28 cellular contexts compared by ENCODE assay signal in the genomic region with DNA sequence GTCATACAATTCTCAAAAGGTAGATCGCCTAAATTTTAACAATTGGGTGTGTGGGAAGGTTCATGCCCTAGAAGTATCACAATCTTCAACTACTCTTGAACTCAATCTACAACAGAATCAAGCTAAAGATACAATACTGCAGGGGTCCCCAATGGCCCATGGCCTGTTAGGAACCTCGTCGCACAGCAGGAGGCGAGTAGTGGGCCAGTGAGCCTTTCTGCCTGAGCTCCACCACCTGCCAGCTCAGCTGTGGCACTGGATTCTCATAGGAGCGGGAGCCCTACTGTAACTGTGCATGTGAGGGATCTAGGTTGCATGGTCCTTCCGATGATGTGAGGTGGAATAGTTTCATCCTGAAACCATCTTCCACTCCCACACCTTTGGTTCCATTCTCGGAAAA.
"Had no signal": no experiment of that assay in that cellular context is flagged by ENCODE, and none has a peak within 500 bp of the region (broad histone marks: within the 10 kb centered on the region; RNA-seq: fewer than 3 reads in every experiment).

No MANE protein-coding gene starts in this region.

- H3K9me3 ChIP-seq: ascending aorta, body of pancreas, Peyer's patch, SJSA1 had no signal

- H3K27ac ChIP-seq: ascending aorta, body of pancreas, Peyer's patch, RWPE1, SJSA1 had no signal

- H3K27me3 Mint-ChIP-seq: activated CD4-positive, alpha-beta T cell treated with anti-CD3 and anti-CD28 coated beads, Interleukin-2, amount 10 ng/mL, durations not matched to agents 24 days and 14 days; activated CD8-positive, alpha-beta memory T cell treated with anti-CD3 and anti-CD28 coated beads, Interleukin-2, amount 10 ng/mL, durations not matched to agents 7 days and 5 days; activated naive CD8-positive, alpha-beta T cell treated with anti-CD3 and anti-CD28 coated beads, Interleukin-2, amount 50 U/mL, for 24 hours; activated T-cell treated with anti-CD3 and anti-CD28 coated beads, Interleukin-2, amount 50 U/mL, for 24 hours had no signal

- H3K36me3 ChIP-seq: ascending aorta, Peyer's patch, SJSA1 had no signal

- H3K9me3 Mint-ChIP-seq: activated CD4-positive, alpha-beta T cell treated with anti-CD3 and anti-CD28 coated beads, Interleukin-2, amount 10 ng/mL, durations not matched to agents 24 days and 14 days; activated naive CD4-positive, alpha-beta T cell treated with anti-CD3 and anti-CD28 coated beads, Interleukin-2, amount 50 U/mL, for 72 hours; activated naive CD8-positive, alpha-beta T cell treated with anti-CD3 and anti-CD28 coated beads, Interleukin-2, amount 50 U/mL, for 24 hours had no signal

- H3K4me3 ChIP-seq: ascending aorta, body of pancreas, Peyer's patch, SJSA1 had no signal

- H3K27me3 ChIP-seq: ascending aorta, body of pancreas, Peyer's patch, SJSA1 had no signal

- H3K4me1 ChIP-seq: ascending aorta, body of pancreas, Peyer's patch, SJSA1 had no signal

- H3K4me3 Mint-ChIP-seq: activated CD4-positive, alpha-beta T cell treated with anti-CD3 and anti-CD28 coated beads, Interleukin-2, amount 10 ng/mL, durations not matched to agents 24 days and 14 days; activated CD8-positive, alpha-beta memory T cell treated with anti-CD3 and anti-CD28 coated beads, Interleukin-2, amount 10 ng/mL, durations not matched to agents 7 days and 5 days; activated naive CD8-positive, alpha-beta T cell treated with anti-CD3 and anti-CD28 coated beads, Interleukin-2, amount 50 U/mL, for 24 hours; activated T-cell treated with anti-CD3 and anti-CD28 coated beads, Interleukin-2, amount 50 U/mL, for 24 hours had no signal

- H3K4me1 Mint-ChIP-seq: activated CD4-positive, alpha-beta T cell treated with anti-CD3 and anti-CD28 coated beads, Interleukin-2, amount 10 ng/mL, durations not matched to agents 24 days and 14 days; activated CD8-positive, alpha-beta memory T cell treated with anti-CD3 and anti-CD28 coated beads, Interleukin-2, amount 10 ng/mL, durations not matched to agents 7 days and 5 days had no signal

- H3K27ac Mint-ChIP-seq: activated CD4-positive, alpha-beta T cell treated with anti-CD3 and anti-CD28 coated beads, Interleukin-2, amount 10 ng/mL, durations not matched to agents 24 days and 14 days; activated CD8-positive, alpha-beta memory T cell treated with anti-CD3 and anti-CD28 coated beads, Interleukin-2, amount 10 ng/mL, durations not matched to agents 7 days and 5 days; activated naive CD4-positive, alpha-beta T cell treated with anti-CD3 and anti-CD28 coated beads, Interleukin-2, amount 50 U/mL, for 72 hours; activated naive CD8-positive, alpha-beta T cell treated with anti-CD3 and anti-CD28 coated beads, Interleukin-2, amount 50 U/mL, for 24 hours; activated T-cell treated with anti-CD3 and anti-CD28 coated beads, Interleukin-2, amount 50 U/mL, for 24 hours had no signal

- ATAC-seq: activated CD8-positive, alpha-beta memory T cell treated with anti-CD3 and anti-CD28 coated beads, Interleukin-2, amount 10 ng/mL, durations not matched to agents 7 days and 5 days; activated naive CD4-positive, alpha-beta T cell treated with anti-CD3 and anti-CD28 coated beads, Interleukin-2, amount 50 U/mL, for 72 hours; activated naive CD8-positive, alpha-beta T cell treated with anti-CD3 and anti-CD28 coated beads, Interleukin-2, amount 50 U/mL, for 24 hours; body of pancreas; SK-N-SH treated with all-trans-retinoic acid at 6 μM for 48 hours had no signal

- DNase-seq: activated CD4-positive, alpha-beta T cell treated with anti-CD3 and anti-CD28 coated beads, Interleukin-2, amount 10 ng/mL, durations not matched to agents 24 days and 14 days; activated CD4-positive, alpha-beta T cell treated with anti-CD3 and anti-CD28 coated beads, Interleukin-2, amount 50 U/mL, for 48 hours; activated CD4-positive, CD25-positive, alpha-beta regulatory T cell treated with anti-CD3 and anti-CD28 coated beads, Interleukin-2, amount 50 U/mL, for 72 hours; activated CD8-positive, alpha-beta memory T cell treated with anti-CD3 and anti-CD28 coated beads, Interleukin-2, amount 10 ng/mL, durations not matched to agents 7 days and 5 days; activated effector memory CD4-positive, alpha-beta T cell treated with anti-CD3 and anti-CD28 coated beads, Interleukin-2, amount 50 U/mL, for 16 hours; activated naive CD4-positive, alpha-beta T cell treated with Interleukin-2 at 50 U/mL for 16 hours; activated naive CD8-positive, alpha-beta T cell treated with anti-CD3 and anti-CD28 coated beads, Interleukin-2, amount 50 U/mL, for 24 hours; activated T-cell treated with anti-CD3 and anti-CD28 coated beads, Interleukin-2, amount 50 U/mL, for 24 hours; amniotic stem cell; body of pancreas; central memory CD4-positive, alpha-beta T cell; KBM-7; NCI-H1048; NCI-H146; NCI-H187 treated with DMSO at 0.1 percent for 48 hours; NCI-H2081 treated with DMSO at 0.1 percent for 48 hours; NCI-H226; NCI-H510A; NCI-H526 treated with DMSO at 0.1 percent for 48 hours; NK-92 treated with Interleukin-12 subunit alpha and Interleukin-12 subunit beta, amount 100 ng/mL, for 24 hours; Peyer's patch; Right ventricle myocardium superior; SW 1271 had no signal
